Comparison of ENCODE assay signal across 8 cellular contexts in genomic region chr1:44237721-44238457, GRCh38. TPM values are rescaled to one million over a fixed set of nuclear protein-coding genes. Genes with fewer than 3 reads are reported as not detected.
DNase-seq lines count a peak whose midpoint lies in the region; ATAC-seq and TF ChIP-seq lines count a peak whose summit lies in the region.

No MANE protein-coding gene starts in this region.

- H3K4me3 ChIP-seq in AG10803 (ENCODE audit: low read length) (no peak overlapping the region), epithelial cell of proximal tubule (ENCODE audit: low read depth, low read length) (no peak overlapping the region)

- peak; percentile 58 for ATAC-seq in HG02642 (IDR thresholded peaks at IDR 0.05; ENCODE audit: poor library complexity, unreplicated experiment)
- ATAC-seq in activated CD4-positive, alpha-beta T cell treated with anti-CD3 and anti-CD28 coated beads for 36 hours, result peak; percentile 88
- peak; percentile 88 for ATAC-seq in omental fat pad (ENCODE audit: low FRiP score)
- no peak for ATAC-seq in GM19035 (IDR thresholded peaks at IDR 0.05; ENCODE audit: unreplicated experiment)
- ATAC-seq in HG02610 (IDR thresholded peaks at IDR 0.05; ENCODE audit: unreplicated experiment), result no peak

- H3K27ac Mint-ChIP-seq in activated CD4-positive, alpha-beta T cell treated with anti-CD3 and anti-CD28 coated beads for 36 hours, result no peak overlapping the region

- CTCF ChIA-PET in activated CD4-positive, alpha-beta T cell treated with anti-CD3 and anti-CD28 coated beads for 36 hours (lab: Charles Lee), result interaction anchor here (0.5 to 2.0 kb wide), 13 partner anchors 11 to 1048 kb away, joined by 3 to 8 read pairs (median 3); partner anchors contain the start of gene DMAP1

- POLR2A ChIA-PET in activated CD4-positive, alpha-beta T cell treated with anti-CD3 and anti-CD28 coated beads for 36 hours (lab: Charles Lee), result interaction anchor here (0.6 kb wide), 2 partner anchors 93 to 1006 kb away, joined by 3 read pairs; no protein-coding TSS in a partner anchor

- H3K9me3 Mint-ChIP-seq in activated CD4-positive, alpha-beta T cell treated with anti-CD3 and anti-CD28 coated beads for 36 hours (ENCODE audit: low read depth), result no peaks in the 10 kb centered on the region

- intact Hi-C loops in activated CD4-positive, alpha-beta T cell treated with anti-CD3 and anti-CD28 coated beads for 36 hours (cut with DNase I, micrococcal nuclease), result loop anchor here (1.0 to 2.0 kb wide), 2 partner anchors 21 to 146 kb away; no protein-coding TSS in a partner anchor

- peaks cover 3% of the 10 kb centered on the region for H3K36me3 Mint-ChIP-seq in activated CD4-positive, alpha-beta T cell treated with anti-CD3 and anti-CD28 coated beads for 36 hours (ENCODE audit: low read depth)

- H3K4me3 Mint-ChIP-seq in activated CD4-positive, alpha-beta T cell treated with anti-CD3 and anti-CD28 coated beads for 36 hours, result no peak overlapping the region

- no peaks in the 10 kb centered on the region for H3K27me3 Mint-ChIP-seq in activated CD4-positive, alpha-beta T cell treated with anti-CD3 and anti-CD28 coated beads for 36 hours

- TF ChIP-seq CTCF in AG10803 (conservative IDR thresholded peaks at IDR 0.05; ENCODE audit: low read length) (peak; percentile 63), epithelial cell of proximal tubule (conservative IDR thresholded peaks at IDR 0.05; ENCODE audit: low read depth, low read length) (peak; percentile 42), omental fat pad (IDR thresholded peaks at IDR 0.05) (no peak)

- DNase-seq in AG10803 (ENCODE audit: low read depth) (peak; percentile 71), epithelial cell of proximal tubule (ENCODE audit: low read depth) (no peak), omental fat pad (ENCODE audit: low spot score) (no peak), GOT3 (lab: John Stamatoyannopoulos, UW) (no peak)
- peak; percentile 74 for DNase-seq in activated CD4-positive, alpha-beta T cell treated with anti-CD3 and anti-CD28 coated beads for 36 hours

- peaks cover 10% of the 10 kb centered on the region for H3K4me1 Mint-ChIP-seq in activated CD4-positive, alpha-beta T cell treated with anti-CD3 and anti-CD28 coated beads for 36 hours

RNA-seq across cellular contexts. Expression of gene DMAP1, which starts 24.6 kb away (rescaled TPM):
- total RNA-seq in activated CD4-positive, alpha-beta T cell treated with anti-CD3 and anti-CD28 coated beads for 36 hours, result 10 to 100 TPM; 30.2 to 34.8 TPM
- total RNA-seq in epithelial cell of proximal tubule (39.3 and 49.4 TPM in 2 replicates), omental fat pad (10 to 100 TPM; 23.2 to 43.5 (median 27.9) TPM)

Comparison
In these comparisons a context has a peak if more than half of its experiments do, and no peak if none do; other contexts are left out.
1. DNase-seq: peak in AG10803 (single experiment) and activated CD4-positive, alpha-beta T cell treated with anti-CD3 and anti-CD28 coated beads for 36 hours (single experiment); none in epithelial cell of proximal tubule (single experiment), omental fat pad (single experiment) and GOT3 (single experiment).
2. CTCF ChIP-seq: peak in AG10803 (single experiment) and epithelial cell of proximal tubule (single experiment); none in omental fat pad (0 of 3).
3. ATAC-seq: peak in HG02642 (single experiment), activated CD4-positive, alpha-beta T cell treated with anti-CD3 and anti-CD28 coated beads for 36 hours (single experiment) and omental fat pad (single experiment); none in GM19035 (single experiment) and HG02610 (single experiment).